Comparison of ENCODE assay signal across 8 cellular contexts in genomic region chr1:213015099-213016050, GRCh38. TPM values are rescaled to one million over a fixed set of nuclear protein-coding genes. Genes with fewer than 3 reads are reported as not detected.
DNase-seq lines count a peak whose midpoint lies in the region; ATAC-seq and TF ChIP-seq lines count a peak whose summit lies in the region.

ANGEL2 (minus strand) TSS chr1:213015867; CDS start chr1:213015671, 196 bp downstream.

- H3K27ac ChIP-seq in ACC112 (ENCODE audit: low read depth, low read length) (peak within 1 kb of the TSS; percentile 77), VCaP (peak within 1 kb of the TSS; percentile 91), breast epithelium (peak within 1 kb of the TSS; percentile 87 to 90), skeletal muscle tissue (ENCODE audit: low read depth, low read length) (peak within 1 kb of the TSS; percentile 75)

- peak; percentile 25 for TF ChIP-seq POLR2A in breast epithelium (IDR thresholded peaks at IDR 0.05)

- peak; percentile 79 for DNase-seq in NCI-H2196 treated with DMSO at 0.1 percent for 48 hours (lab: John Stamatoyannopoulos, UW; ENCODE audit: unreplicated experiment)
- peak; percentile 93 to 94 for DNase-seq in breast epithelium (ENCODE audit: low spot score in 2 of 2)

- H3K4me1 ChIP-seq in ACC112 (ENCODE audit: control insufficient read depth, insufficient read depth, low read length, unreplicated experiment), result no peaks in the 10 kb centered on the region
- H3K4me1 ChIP-seq in breast epithelium, result peaks cover 0 to 7% of the 10 kb centered on the region in 2 donors
- peaks cover 5 to 11% (median 9%) of the 10 kb centered on the region in 3 donors for H3K4me1 ChIP-seq in skeletal muscle tissue (ENCODE audit: control insufficient read depth in 3 of 3, insufficient read depth in 3 of 3, low read length in 3 of 3)

- ATAC-seq in GM18870 (IDR thresholded peaks at IDR 0.05; ENCODE audit: unreplicated experiment), result peak; percentile 92
- peak; percentile 92 for ATAC-seq in HG03135 (IDR thresholded peaks at IDR 0.05; ENCODE audit: unreplicated experiment)

- H3K27me3 ChIP-seq in ACC112 (ENCODE audit: insufficient read depth, low read length) (no peaks in the 10 kb centered on the region), breast epithelium (no peaks in the 10 kb centered on the region), skeletal muscle tissue (ENCODE audit: control insufficient read depth in 3 of 3, insufficient read depth in 3 of 3, low read length in 3 of 3) (no peaks in the 10 kb centered on the region)

- peak within 1 kb of the TSS; percentile 70 to 90 (median 78) for H3K9ac ChIP-seq in skeletal muscle tissue (ENCODE audit: low read depth in 1 of 3, low read length in 3 of 3)

- peak within 1 kb of the TSS; percentile 100 for H2AFZ ChIP-seq in ACC112 (ENCODE audit: low read length, unreplicated experiment)

- H3K79me2 ChIP-seq in ACC112 (ENCODE audit: control insufficient read depth, insufficient read depth, low read length, unreplicated experiment), result peaks cover 37% of the 10 kb centered on the region

- H3K4me3 ChIP-seq in ACC112 (ENCODE audit: low read depth, low read length) (peak within 1 kb of the TSS; percentile 96), breast epithelium (peak within 1 kb of the TSS; percentile 70 to 86 (median 79)), iPS-18c (ENCODE audit: insufficient read depth, low read depth, low read length) (peak within 1 kb of the TSS; percentile 95), skeletal muscle tissue (ENCODE audit: low read length in 3 of 3) (peak within 1 kb of the TSS; percentile 89 to 97 (median 92))

- H3K36me3 ChIP-seq in ACC112 (ENCODE audit: insufficient read depth, low read length) (peaks cover 16% of the 10 kb centered on the region), breast epithelium (no peaks in the 10 kb centered on the region), skeletal muscle tissue (ENCODE audit: control insufficient read depth in 3 of 3, insufficient read depth in 3 of 3, low read length in 3 of 3) (peaks cover 0 to 12% (median 4%) of the 10 kb centered on the region in 3 donors)

- intact Hi-C loops in breast epithelium (cut with DNase I; ENCODE audit: low total_unique reads), result no loop called here

- H3K9me3 ChIP-seq in breast epithelium, result no peaks in the 10 kb centered on the region
- no peaks in the 10 kb centered on the region for H3K9me3 ChIP-seq in iPS-18c (ENCODE audit: control insufficient read depth, insufficient read depth, low read length)
- H3K9me3 ChIP-seq in skeletal muscle tissue (ENCODE audit: control insufficient read depth in 3 of 3, low read length in 3 of 3), result no peaks in the 10 kb centered on the region

- TF ChIP-seq CTCF in VCaP (conservative IDR thresholded peaks at IDR 0.05), result no peak
- no peak for TF ChIP-seq CTCF in breast epithelium (IDR thresholded peaks at IDR 0.05)

RNA-seq across cellular contexts. Expression of gene ANGEL2, which starts in this region (rescaled TPM):
- total RNA-seq in breast epithelium (10 to 100 TPM; 60.5 to 84.0 (median 72.4) TPM), skeletal muscle tissue (45.4 TPM)

Comparison
In these comparisons a context has a peak if more than half of its experiments do, and no peak if none do; other contexts are left out.
1. Peak in every context shown above with its lines: DNase-seq, ATAC-seq, H3K4me3 ChIP-seq and H3K27ac ChIP-seq.